ENCODE assay signal across 13 cellular contexts in the genomic region with DNA sequence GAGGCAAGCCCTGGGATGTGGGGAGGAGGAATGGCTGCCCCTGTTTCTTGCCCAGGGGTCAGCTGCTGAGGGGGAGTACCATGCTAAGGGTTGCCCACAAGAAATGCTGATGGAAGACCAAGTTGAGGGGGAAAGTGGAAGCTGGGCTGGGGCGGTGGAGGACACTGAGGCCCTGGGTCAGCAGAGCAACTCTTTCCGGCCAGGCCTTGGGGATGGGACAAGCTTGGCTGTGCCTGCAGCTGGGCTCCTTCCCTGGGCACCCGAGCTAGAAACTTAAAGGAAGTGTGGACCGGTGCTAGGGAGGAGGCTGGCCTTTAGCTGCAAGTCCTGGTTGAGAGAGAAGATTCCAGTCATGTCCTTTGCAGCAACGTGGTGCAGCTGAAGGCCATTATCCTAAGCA. TPM values are rescaled to one million over a fixed set of nuclear protein-coding genes. Genes with fewer than 3 reads are reported as not detected.
A peak's percentile ranks its signal among the peaks of the same experiment; 100 is the strongest.
DNase-seq lines count a peak whose midpoint lies in the region; ATAC-seq and TF ChIP-seq lines count a peak whose summit lies in the region.
"Had no signal": no experiment of that assay in that cellular context is flagged by ENCODE, and none has a peak within 500 bp of the region (broad histone marks: within the 10 kb centered on the region; RNA-seq: fewer than 3 reads in every experiment).

No MANE protein-coding gene starts in this region.

- peak overlapping the region in 5 of 10 experiments; percentile 3 to 69 (median 65); a peak in 11 of 20 replicates for H3K4me3 ChIP-seq in BLaER1 treated with 17β-estradiol and CSF1 and Interleukin-3, amounts not matched to agents 10 nM and 100 nM
- H3K4me3 ChIP-seq in IMR-90 (ENCODE audit: insufficient read depth, low read depth, low read length) (no peak overlapping the region), spleen (no peak overlapping the region)
- H3K4me3 ChIP-seq: A549, GM23248 had no signal

- H2AK9ac ChIP-seq in IMR-90 (replicated peaks; ENCODE audit: low read depth, low read length, poor library complexity) = no peak overlapping the region

- H2BK15ac ChIP-seq in IMR-90 (ENCODE audit: low read depth, low read length) = no peak overlapping the region

- H2BK20ac ChIP-seq in IMR-90 (ENCODE audit: low read depth, low read length) = peak overlapping the region; percentile 45; the same call in 1 of the 2 replicates

- H4K20me1 ChIP-seq in BLaER1 treated with 17β-estradiol and CSF1 and Interleukin-3, amounts not matched to agents 10 nM and 100 nM = peaks cover 0 to 24% (median 0%) of the 10 kb centered on the region in 11 experiments; a peak in 2 of 22 replicates
- H4K20me1 ChIP-seq in IMR-90 (ENCODE audit: insufficient read depth, low read length) = no peaks in the 10 kb centered on the region

- H3K79me1 ChIP-seq in IMR-90 (ENCODE audit: low read depth in 1 of 2, low read length in 2 of 2) = no peaks in the 10 kb centered on the region; a peak in 1 of 4 replicates

- no peaks in the 10 kb centered on the region for H3K27me3 ChIP-seq in BLaER1 treated with 17β-estradiol and CSF1 and Interleukin-3, amounts not matched to agents 10 nM and 100 nM
- H3K27me3 ChIP-seq in IMR-90 (ENCODE audit: control insufficient read depth, insufficient read depth, low read length) = no peaks in the 10 kb centered on the region
- H3K27me3 ChIP-seq in spleen (replicated peaks in 1 of 7) = peaks cover 0 to 4% (median 0%) of the 10 kb centered on the region in 7 donors
- H3K27me3 ChIP-seq: BE2C had no signal

- H2AFZ ChIP-seq in IMR-90 (replicated peaks; ENCODE audit: low read length, poor library complexity) = no peak overlapping the region
- H2AFZ ChIP-seq: GM23248 had no signal

- TF ChIP-seq RAD21 in IMR-90 (IDR thresholded peaks at IDR 0.05; ENCODE audit: low read length) = no peak

- peaks cover 84 to 100% (median 98%) of the 10 kb centered on the region in 10 experiments for H3K4me1 ChIP-seq in BLaER1 treated with 17β-estradiol and CSF1 and Interleukin-3, amounts not matched to agents 10 nM and 100 nM
- H3K4me1 ChIP-seq in IMR-90 (ENCODE audit: control insufficient read depth, insufficient read depth, low read length) = peaks cover 35% of the 10 kb centered on the region
- peaks cover 0 to 69% (median 12%) of the 10 kb centered on the region in 6 donors for H3K4me1 ChIP-seq in spleen
- H3K4me1 ChIP-seq: BE2C had no signal

- no peak overlapping the region for H4K8ac ChIP-seq in IMR-90 (ENCODE audit: low read depth in 2 of 2, low read length in 2 of 2)

- peak overlapping the region; percentile 12; the same call in 1 of the 2 replicates for H3K4ac ChIP-seq in IMR-90 (ENCODE audit: low read depth, low read length)

- BruUV-seq in IMR-90 (replicated peaks; lab: Mats Ljungman, UMichigan) = no TSS peak

- no peak for DNase-seq in IMR-90
- DNase-seq in ecto neural progenitor cell (ENCODE audit: low spot score) = peak; percentile 34
- DNase-seq in spleen = peak; percentile 47
- no peak for DNase-seq in NOMO-1 treated with dmso at 0.1 percent for 144 hours (lab: John Stamatoyannopoulos, UW; ENCODE audit: unreplicated experiment)
- DNase-seq: BE2C; CD4-positive, CD25-positive, alpha-beta regulatory T cell; DMS53; GF-D8; GM23248 had no signal

- in situ Hi-C loops in IMR-90 (cut with MboI; ENCODE audit: low sequenced_read_pairs) = no loop called here

- peak overlapping the region; percentile 76 to 99 (median 93); a peak in 21 of 22 replicates for H3K27ac ChIP-seq in BLaER1 treated with 17β-estradiol and CSF1 and Interleukin-3, amounts not matched to agents 10 nM and 100 nM
- H3K27ac ChIP-seq in IMR-90 (ENCODE audit: insufficient read depth, low read length) = no peak overlapping the region
- H3K27ac ChIP-seq in spleen = peak overlapping the region in 2 of 8 donors; percentile 4 to 21
- H3K27ac ChIP-seq: A549, GM23248 had no signal

- no peaks in the 10 kb centered on the region for H3K9me3 ChIP-seq in BLaER1 treated with 17β-estradiol and CSF1 and Interleukin-3, amounts not matched to agents 10 nM and 100 nM (replicated peaks in 1 of 11)
- no peaks in the 10 kb centered on the region for H3K9me3 ChIP-seq in IMR-90 (ENCODE audit: control insufficient read depth, insufficient read depth, low read length)
- H3K9me3 ChIP-seq in spleen = no peaks in the 10 kb centered on the region
- H3K9me3 ChIP-seq: A549, BE2C had no signal

- POLR2A ChIA-PET in IMR-90 (lab: Charles Lee; ENCODE audit: unreplicated experiment) = no interaction called here

- H3K18ac ChIP-seq in IMR-90 (ENCODE audit: low read depth, low read length) = no peak overlapping the region

- dilution Hi-C loops in IMR-90 (cut with HindIII; ENCODE audit: low sequenced_read_pairs, unreplicated experiment) = no loop called here

- no peak for ATAC-seq in IMR-90 (ENCODE audit: low read depth)
- ATAC-seq in HG02840 (IDR thresholded peaks at IDR 0.05; ENCODE audit: low FRiP score, unreplicated experiment) = no peak
- ATAC-seq: A549, HCT116 had no signal

- peak overlapping the region; percentile 92 to 100 (median 99) for H3K4me2 ChIP-seq in BLaER1 treated with 17β-estradiol and CSF1 and Interleukin-3, amounts not matched to agents 10 nM and 100 nM
- no peak overlapping the region for H3K4me2 ChIP-seq in IMR-90 (ENCODE audit: low read depth, low read length)
- H3K4me2 ChIP-seq: A549 had no signal

- H4K5ac ChIP-seq in IMR-90 (ENCODE audit: low read depth, low read length) = no peak overlapping the region

- H2BK5ac ChIP-seq in IMR-90 (ENCODE audit: low read depth, low read length, poor library complexity, severe bottlenecking) = no peak overlapping the region

- H3K9me1 ChIP-seq in IMR-90 (ENCODE audit: insufficient read depth, low read length) = peaks cover 53% of the 10 kb centered on the region

- TF ChIP-seq CTCF in IMR-90 (conservative IDR thresholded peaks at IDR 0.05; ENCODE audit: low read depth, low read length) = no peak
- no peak for TF ChIP-seq CTCF in spleen (IDR thresholded peaks at IDR 0.05 in 8 of 11, conservative IDR thresholded peaks at IDR 0.05 in 3 of 11)

- intact Hi-C loops in IMR-90 (cut with micrococcal nuclease) = no loop called here
- intact Hi-C loops in spleen (cut with DNase I; ENCODE audit: low total_unique reads) = no loop called here

- H3K56ac ChIP-seq in IMR-90 (ENCODE audit: extremely low read depth, insufficient read depth, low read length) = no peak overlapping the region

- TF ChIP-seq POLR2A in IMR-90 (IDR thresholded peaks at IDR 0.05; ENCODE audit: low read depth, low read length) (no peak), spleen (IDR thresholded peaks at IDR 0.05) (no peak)

- no peak overlapping the region for H2BK120ac ChIP-seq in IMR-90 (ENCODE audit: low read depth, low read length)

- no peak overlapping the region for H3K23ac ChIP-seq in IMR-90 (ENCODE audit: low read depth, low read length)

- H4K91ac ChIP-seq in IMR-90 (ENCODE audit: insufficient read depth, low read depth, low read length) = no peak overlapping the region; the same call in 1 of the 2 replicates

- no peak overlapping the region for H2AK5ac ChIP-seq in IMR-90 (ENCODE audit: low read depth, low read length)

- H3K36me3 ChIP-seq in BLaER1 treated with 17β-estradiol and CSF1 and Interleukin-3, amounts not matched to agents 10 nM and 100 nM = peaks cover 23 to 81% (median 46%) of the 10 kb centered on the region in 11 experiments
- no peaks in the 10 kb centered on the region for H3K36me3 ChIP-seq in IMR-90 (ENCODE audit: control insufficient read depth, insufficient read depth, low read length)
- H3K36me3 ChIP-seq in spleen = peaks cover 0 to 29% (median 0%) of the 10 kb centered on the region in 6 donors
- H3K36me3 ChIP-seq: BE2C had no signal

- H3K9ac ChIP-seq in BLaER1 treated with 17β-estradiol and CSF1 and Interleukin-3, amounts not matched to agents 10 nM and 100 nM = peak overlapping the region; percentile 3 to 91 (median 85); a peak in 16 of 22 replicates
- H3K9ac ChIP-seq in IMR-90 (ENCODE audit: low read depth, low read length) = no peak overlapping the region
- H3K9ac ChIP-seq: GM23248 had no signal

- CTCF ChIA-PET in IMR-90 (lab: Yijun Ruan, JAX) = interaction anchor here (0.8 to 1.0 kb wide), 2 partner anchors 49 to 89 kb away, joined by 3 read pairs; no protein-coding TSS in a partner anchor

- no CpG with 5 or more reads among the region's 5 CpGs for WGBS in IMR-90 (ENCODE audit: extremely low coverage in 2 of 2, insufficient read length in 1 of 2), 2 experiments
- 65 to 77% (median 69%) methylated on average over 5 of the region's 5 CpGs for WGBS in spleen, 5 donors

- no peak overlapping the region for H3K14ac ChIP-seq in IMR-90 (replicated peaks; ENCODE audit: low read depth, low read length)

TF ChIP-seq in IMR-90, 13 proteins besides CTCF, POLR2A, EP300 and RAD21 (continues in another document):
- no peak for TF ChIP-seq MAZ (IDR thresholded peaks at IDR 0.05; ENCODE audit: borderline replicate concordance, low read depth, low read length)
- TF ChIP-seq NFE2L2 (IDR thresholded peaks at IDR 0.05; ENCODE audit: low read depth, low read length) = no peak
- TF ChIP-seq CHD1 (IDR thresholded peaks at IDR 0.05; ENCODE audit: low read depth, low read length) = no peak
- TF ChIP-seq, protein P1, sequence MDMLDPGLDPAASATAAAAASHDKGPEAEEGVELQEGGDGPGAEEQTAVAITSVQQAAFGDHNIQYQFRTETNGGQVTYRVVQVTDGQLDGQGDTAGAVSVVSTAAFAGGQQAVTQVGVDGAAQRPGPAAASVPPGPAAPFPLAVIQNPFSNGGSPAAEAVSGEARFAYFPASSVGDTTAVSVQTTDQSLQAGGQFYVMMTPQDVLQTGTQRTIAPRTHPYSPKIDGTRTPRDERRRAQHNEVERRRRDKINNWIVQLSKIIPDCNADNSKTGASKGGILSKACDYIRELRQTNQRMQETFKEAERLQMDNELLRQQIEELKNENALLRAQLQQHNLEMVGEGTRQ (IDR thresholded peaks at IDR 0.05; ENCODE audit: low read depth, low read length) = no peak
- TF ChIP-seq MAFK (IDR thresholded peaks at IDR 0.05; ENCODE audit: low read depth, low read length) = no peak
- TF ChIP-seq SMC3 (IDR thresholded peaks at IDR 0.05; ENCODE audit: low read depth, low read length) = no peak
- TF ChIP-seq, protein P2, sequence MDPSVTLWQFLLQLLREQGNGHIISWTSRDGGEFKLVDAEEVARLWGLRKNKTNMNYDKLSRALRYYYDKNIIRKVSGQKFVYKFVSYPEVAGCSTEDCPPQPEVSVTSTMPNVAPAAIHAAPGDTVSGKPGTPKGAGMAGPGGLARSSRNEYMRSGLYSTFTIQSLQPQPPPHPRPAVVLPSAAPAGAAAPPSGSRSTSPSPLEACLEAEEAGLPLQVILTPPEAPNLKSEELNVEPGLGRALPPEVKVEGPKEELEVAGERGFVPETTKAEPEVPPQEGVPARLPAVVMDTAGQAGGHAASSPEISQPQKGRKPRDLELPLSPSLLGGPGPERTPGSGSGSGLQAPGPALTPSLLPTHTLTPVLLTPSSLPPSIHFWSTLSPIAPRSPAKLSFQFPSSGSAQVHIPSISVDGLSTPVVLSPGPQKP (IDR thresholded peaks at IDR 0.05; ENCODE audit: borderline replicate concordance, low read depth, low read length) = no peak

RNA-seq across cellular contexts. Expression of a gene that starts 22.7 kb away (rescaled TPM):
- total RNA-seq in IMR-90 (2012; rRNA removed) (under 0.01 and 0.36 TPM in 2 replicates), spleen (100 to 1,000 TPM; 285 to 429 (median 312) TPM)
- polyA plus RNA-seq in IMR-90 (2012; rRNA removed) (0.07 and 0.14 TPM in 2 replicates), spleen (10 to 100 TPM; 23.1 to 30.1 (median 28.2) TPM)
- 0.03 and 0.08 TPM in 2 replicates for polyA plus RNA-seq in IMR-90 (2012; cell fraction: cytosol; rRNA removed)
- polyA plus RNA-seq in IMR-90 (2012; cell fraction: nucleus; rRNA removed; ENCODE audit: low replicate concordance) = 0.33 and 0.72 TPM in 2 replicates
- total RNA-seq: CD4-positive, CD25-positive, alpha-beta regulatory T cell; GM23248 had no signal

Comparison
In these comparisons a context has a peak if more than half of its experiments do, and no peak if none do; other contexts are left out.
1. DNase-seq: peak in ecto neural progenitor cell (single experiment) and spleen (single experiment); none in IMR-90 (single experiment) and NOMO-1 treated with dmso at 0.1 percent for 144 hours (single experiment).
2. RNA of a gene that starts 22.7 kb away (total RNA-seq): 285 to 429 TPM in spleen; under 0.01 to 0.36 TPM in IMR-90; every median in the first group is over 100 times any median in the second.